In the genomic region with DNA sequence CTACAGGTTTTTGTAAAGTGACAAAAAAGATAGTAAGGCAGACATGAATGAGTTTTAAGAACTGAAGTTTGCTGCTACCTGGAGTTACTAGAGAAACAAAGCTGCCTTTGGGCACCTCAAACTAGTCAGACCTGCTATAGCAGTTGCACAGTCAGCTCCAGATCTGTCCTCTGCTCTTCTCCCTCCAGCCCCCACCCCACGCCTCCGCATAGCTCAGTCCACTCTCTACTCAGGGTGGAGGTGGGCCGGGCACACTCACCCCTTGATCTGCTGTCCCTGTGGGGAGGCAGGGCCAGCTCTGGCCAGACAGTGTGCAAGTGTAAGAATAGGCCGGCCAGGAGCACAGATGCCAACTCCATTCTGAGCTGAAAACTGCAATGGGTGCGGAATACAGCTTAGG, we compare ENCODE assay signal across 9 cellular contexts. TPM values are rescaled to one million over a fixed set of nuclear protein-coding genes. Genes with fewer than 3 reads are reported as not detected.
DNase-seq lines count a peak whose midpoint lies in the region; ATAC-seq, FAIRE-seq and TF ChIP-seq lines count a peak whose summit lies in the region.
"Had no signal": no experiment of that assay in that cellular context is flagged by ENCODE, and none has a peak within 500 bp of the region (broad histone marks: within the 10 kb centered on the region; RNA-seq: fewer than 3 reads in every experiment).

No MANE protein-coding gene starts in this region.

- H4K20me1 ChIP-seq in GM12878 (ENCODE audit: control insufficient read depth, insufficient read depth), result 0 out of 2 replicates have a peak, but pooled peaks cover 4% of the 10 kb centered on the region

- peak overlapping the region; percentile 52 for H3K9ac ChIP-seq in GM12878 (ENCODE audit: control insufficient read depth, insufficient read depth, low read length)
- peak overlapping the region; percentile 53 for H3K9ac ChIP-seq in mesendoderm (ENCODE audit: low read length)

- H4K8ac ChIP-seq in mesendoderm (ENCODE audit: low read depth, low read length), result no peak overlapping the region

- SMC1A ChIA-PET in GM12878 (lab: Charles Lee; ENCODE audit: uncharacterized antibody, unreplicated experiment), result interaction anchor here (0.9 to 33.0 kb wide), 37 partner anchors 9 to 389 kb away, joined by 3 to 945 read pairs (median 4); no protein-coding TSS in a partner anchor

- H3K27me3 Mint-ChIP-seq in activated T-cell treated with anti-CD3 and anti-CD28 coated beads, Interleukin-2, amount 50 U/mL, for 72 hours (ENCODE audit: low read depth), result no peaks in the 10 kb centered on the region

- peak overlapping the region; percentile 72; the same call in 1 of the 2 replicates for H3K4me3 ChIP-seq in GM12878
- no peak overlapping the region for H3K4me3 ChIP-seq in mesendoderm (ENCODE audit: low read length)
- H3K4me3 ChIP-seq in transverse colon, result no peak overlapping the region

- H2BK5ac ChIP-seq in mesendoderm (ENCODE audit: low read length), result no peak overlapping the region

- BruUV-seq in GM12878 (replicated peaks; lab: Mats Ljungman, UMichigan), result no TSS peak

- no peak overlapping the region for H2AFZ ChIP-seq in GM12878 (ENCODE audit: control insufficient read depth, low read depth, low read length)

- no peak overlapping the region for H3K23ac ChIP-seq in mesendoderm (ENCODE audit: low read length)

- 23% methylated on average over 5 of the region's 5 CpGs for WGBS in GM12878 (ENCODE audit: insufficient coverage, insufficient replicate concordance, low lambda C conversion rate, missing lambda C conversion rate)
- no CpG with 5 or more reads among the region's 5 CpGs for WGBS in mesendoderm (ENCODE audit: extremely low coverage, insufficient coverage, low lambda C conversion rate)
- 56 to 100% methylated on average over 1 to 5 of the region's 5 CpGs for WGBS in transverse colon (ENCODE audit: low coverage in 1 of 2), 2 donors

- CTCF ChIA-PET in GM12878 (lab: Yijun Ruan, JAX), result interaction anchor here (0.6 to 14.2 kb wide), 23 partner anchors 13 to 319 kb away, joined by 3 to 154 read pairs (median 10); partner anchors contain the start of gene AFTPH

- TF ChIP-seq CTCF in GM12878 (IDR thresholded peaks at IDR 0.05 in 2 of 3, conservative IDR thresholded peaks at IDR 0.05 in 1 of 3; ENCODE audit: control insufficient read depth in 2 of 3, extremely low read depth in 1 of 3, insufficient read depth in 1 of 3, low read depth in 3 of 3, low read length in 3 of 3) (no peak), transverse colon (IDR thresholded peaks at IDR 0.05) (no peak)

- H3K4me3 Mint-ChIP-seq in activated T-cell treated with anti-CD3 and anti-CD28 coated beads, Interleukin-2, amount 50 U/mL, for 72 hours, result peak overlapping the region; percentile 13 to 75

- no peaks in the 10 kb centered on the region for H3K27me3 ChIP-seq in GM12878 (replicated peaks in 1 of 2; ENCODE audit: control insufficient read depth in 2 of 2, insufficient read depth in 2 of 2, low read length in 1 of 2)
- no peaks in the 10 kb centered on the region for H3K27me3 ChIP-seq in mesendoderm (ENCODE audit: insufficient read depth, low read length, poor library complexity)
- no peaks in the 10 kb centered on the region for H3K27me3 ChIP-seq in transverse colon
- H3K27me3 ChIP-seq: BE2C had no signal

- H3K4me2 ChIP-seq in GM12878 (ENCODE audit: control insufficient read depth, insufficient read depth) (peak overlapping the region; percentile 82), mesendoderm (ENCODE audit: low read length) (no peak overlapping the region)

- no peak for DNase-seq in activated T-cell treated with anti-CD3 and anti-CD28 coated beads, Interleukin-2, amount 50 U/mL, for 72 hours
- no peak for DNase-seq in activated T-cell treated with anti-CD3 and anti-CD28 coated beads, Interleukin-2, amount 50 U/mL, for 48 hours
- DNase-seq in GM12878 (ENCODE audit: low read depth, low spot score) (no peak), mesendoderm (no peak), transverse colon (no peak), iPS-NIHi11 (ENCODE audit: low spot score) (no peak), HPDE6-E6E7 (ENCODE audit: extremely low spot score) (no peak)
- DNase-seq: BE2C had no signal

- H4K5ac ChIP-seq in mesendoderm (ENCODE audit: low read length), result no peak overlapping the region

- H3K27ac ChIP-seq in GM12878 (ENCODE audit: control insufficient read depth, insufficient read depth), result peak overlapping the region; percentile 77
- no peak overlapping the region for H3K27ac ChIP-seq in mesendoderm (ENCODE audit: low read depth, low read length)
- H3K27ac ChIP-seq in transverse colon, result peak overlapping the region; percentile 57 to 100 (median 82)

- H3K27ac Mint-ChIP-seq in activated T-cell treated with anti-CD3 and anti-CD28 coated beads, Interleukin-2, amount 50 U/mL, for 72 hours, result no peak overlapping the region

- H3K79me2 ChIP-seq in GM12878 (ENCODE audit: control insufficient read depth, insufficient read depth, low read length) (peaks cover 98% of the 10 kb centered on the region), mesendoderm (ENCODE audit: control insufficient read depth, insufficient read depth, low read length) (peaks cover 33% of the 10 kb centered on the region)

- in situ Hi-C loops in GM12878 (cut with MboI), result loop anchor here (10.0 kb wide), 1 partner anchor 185 kb away; no protein-coding TSS in a partner anchor
- in situ Hi-C loops in transverse colon (cut with MboI; ENCODE audit: low pct_ligation_motif_present in 1 of 4, low pct_unique_long_range_greater_than_20kb in 1 of 4, low sequenced_read_pairs in 3 of 4), result loop anchor here in 2 of 4 donors (10.0 to 25.0 kb wide), 3 partner anchors 95 to 388 kb away; no protein-coding TSS in a partner anchor

- TF ChIP-seq EP300 in GM12878 (IDR thresholded peaks at IDR 0.05; ENCODE audit: borderline replicate concordance in 1 of 2, control insufficient read depth in 1 of 2, low read depth in 2 of 2, low read length in 2 of 2) (no peak), transverse colon (IDR thresholded peaks at IDR 0.05; ENCODE audit: low read depth) (no peak)

- RAD21 ChIA-PET in GM12878 (lab: Charles Lee; ENCODE audit: unreplicated experiment), result interaction anchor here (0.7 to 15.4 kb wide), 36 partner anchors 11 to 405 kb away, joined by 3 to 514 read pairs (median 6); partner anchors contain the start of gene AFTPH

- no peak for TF ChIP-seq POLR2A in GM12878 (IDR thresholded peaks at IDR 0.05; ENCODE audit: low read depth, low read length)
- no peak for TF ChIP-seq POLR2A in transverse colon (IDR thresholded peaks at IDR 0.05)

- peaks cover 0 to 1% of the 10 kb centered on the region in 2 donors for H3K36me3 Mint-ChIP-seq in activated T-cell treated with anti-CD3 and anti-CD28 coated beads, Interleukin-2, amount 50 U/mL, for 72 hours (ENCODE audit: insufficient read depth in 2 of 2)

- H3K4ac ChIP-seq in mesendoderm (ENCODE audit: low read depth, low read length), result no peak overlapping the region

- TF ChIP-seq RAD21 in GM12878 (IDR thresholded peaks at IDR 0.05; ENCODE audit: insufficient read depth, low read depth, low read length), result no peak

- intact Hi-C loops in GM12878 (cut with micrococcal nuclease; ENCODE audit: unreplicated experiment), result loop anchor here (5.0 kb wide), 3 partner anchors 268 to 393 kb away; partner anchors contain the start of gene SLC1A4
- intact Hi-C loops in transverse colon (cut with DNase I; ENCODE audit: low total_unique reads), result loop anchor here (5.0 kb wide), 2 partner anchors 103 to 338 kb away; partner anchors contain the start of gene SLC1A4

- no peak overlapping the region for H3K18ac ChIP-seq in mesendoderm (ENCODE audit: low read length)

- peak overlapping the region; percentile 28 for H2AK5ac ChIP-seq in mesendoderm (ENCODE audit: low read length)

- no peak overlapping the region for H2BK120ac ChIP-seq in mesendoderm (ENCODE audit: low read depth, low read length)

- no peaks in the 10 kb centered on the region for H3K9me3 ChIP-seq in GM12878 (replicated peaks; ENCODE audit: control insufficient read depth, insufficient read depth, low read length)
- no peaks in the 10 kb centered on the region for H3K9me3 ChIP-seq in transverse colon
- H3K9me3 ChIP-seq: BE2C had no signal

- H2BK15ac ChIP-seq in mesendoderm (replicated peaks; ENCODE audit: low read depth), result no peak overlapping the region

- H3K56ac ChIP-seq in mesendoderm (ENCODE audit: low read length), result peak overlapping the region; percentile 71

- no peaks in the 10 kb centered on the region for H3K9me3 Mint-ChIP-seq in activated T-cell treated with anti-CD3 and anti-CD28 coated beads, Interleukin-2, amount 50 U/mL, for 72 hours

- POLR2A ChIA-PET in GM12878 (lab: Charles Lee), result interaction anchor here (0.5 to 11.4 kb wide), 26 partner anchors 9 to 265 kb away, joined by 3 to 195 read pairs (median 6); no protein-coding TSS in a partner anchor

- peaks cover 77% of the 10 kb centered on the region for H3K4me1 Mint-ChIP-seq in activated T-cell treated with anti-CD3 and anti-CD28 coated beads, Interleukin-2, amount 50 U/mL, for 72 hours (ENCODE audit: low read depth)

- ATAC-seq in activated T-cell treated with anti-CD3 and anti-CD28 coated beads, Interleukin-2, amount 50 U/mL, for 72 hours (replicated peaks in 1 of 2), result no peak
- ATAC-seq in GM12878 (peak; percentile 31), HG02571 (IDR thresholded peaks at IDR 0.05; ENCODE audit: unreplicated experiment) (no peak)

- H3K36me3 ChIP-seq in GM12878 (ENCODE audit: control insufficient read depth in 2 of 2, insufficient read depth in 2 of 2, low read length in 1 of 2) (no peaks in the 10 kb centered on the region), mesendoderm (ENCODE audit: control insufficient read depth, insufficient read depth, low read length) (no peaks in the 10 kb centered on the region), transverse colon (no peaks in the 10 kb centered on the region)
- H3K36me3 ChIP-seq: BE2C had no signal

- peaks cover 14% of the 10 kb centered on the region for H3K4me1 ChIP-seq in GM12878 (ENCODE audit: control insufficient read depth, insufficient read depth, low read length)
- H3K4me1 ChIP-seq in mesendoderm (ENCODE audit: control insufficient read depth, low read depth, low read length), result peaks cover 9% of the 10 kb centered on the region
- H3K4me1 ChIP-seq in transverse colon, result peaks cover 40 to 76% (median 57%) of the 10 kb centered on the region in 4 donors
- H3K4me1 ChIP-seq: BE2C had no signal

- H3K79me1 ChIP-seq in mesendoderm (ENCODE audit: low read length), result peaks cover 9% of the 10 kb centered on the region

- FAIRE-seq in GM12878 (lab: Jason Lieb, UNC), result no peak

RNA-seq across cellular contexts. Expression of gene SERTAD2, which starts 4.1 kb away (rescaled TPM):
- 10 to 100 TPM; 14.6 to 18.5 TPM for total RNA-seq in activated T-cell treated with anti-CD3 and anti-CD28 coated beads, Interleukin-2, amount 50 U/mL, for 72 hours
- total RNA-seq in GM12878 (2013; cell fraction: nucleolus; rRNA removed), result 31.9 and 37.0 TPM in 2 replicates
- 11.5 and 14.4 TPM in 2 replicates for total RNA-seq in GM12878 (2014; rRNA removed)
- total RNA-seq in GM12878 (2014; rRNA removed; fragmentation: Illumina TruSeq; extraction: Trizol), result 12.0 and 12.5 TPM in 2 replicates
- total RNA-seq in GM12878 (2021), result 27.8 and 28.5 TPM in 2 replicates
- polyA plus RNA-seq in GM12878 (2011; ENCODE audit: low read depth), result 27.5 TPM
- polyA plus RNA-seq in GM12878 (2011; rRNA removed), result 22.5 and 23.5 TPM in 2 replicates
- polyA plus RNA-seq in GM12878 (2011; cell fraction: cytosol; rRNA removed), result 27.5 and 27.6 TPM in 2 replicates
- 30.6 and 44.1 TPM in 2 replicates for polyA plus RNA-seq in GM12878 (2011; cell fraction: nucleus; rRNA removed)
- polyA plus RNA-seq in GM12878 (2012), result 19.6 and 29.4 TPM in 2 replicates
- 24.8 and 25.0 TPM in 2 replicates for polyA plus RNA-seq in GM12878 (2014; fragmentation: Illumina TruSeq; extraction: Trizol)
- 1 to 10 TPM; 7.9 TPM for polyA plus RNA-seq in GM12878 (2014; fragmentation: Nextera tagmentation; extraction: Ambion mirVana)
- polyA plus RNA-seq in GM12878 (2014; rRNA removed), result 28.6 and 28.7 TPM in 2 replicates
- polyA plus RNA-seq in GM12878 (2016; fragmentation: Nextera tagmentation; extraction: Ambion mirVana), result 10 to 100 TPM; 19.4 to 20.8 TPM
- polyA minus RNA-seq in GM12878 (2011; rRNA and poly(A)+ RNA removed), result 30.0 and 30.9 TPM in 2 replicates
- 20.3 and 32.3 TPM in 2 replicates for polyA minus RNA-seq in GM12878 (2011; cell fraction: cytosol; rRNA and poly(A)+ RNA removed)
- 59.5 and 130 TPM in 2 replicates for polyA minus RNA-seq in GM12878 (2011; cell fraction: nucleus; rRNA and poly(A)+ RNA removed)
- 9.4 TPM for polyA plus RNA-seq in mesendoderm (2013, experiment 1 of 2)
- 9.0 TPM for polyA plus RNA-seq in mesendoderm (2013, experiment 2 of 2)
- total RNA-seq in transverse colon, result 10 to 100 TPM in 3 of 4 donors, 1 to 10 TPM in 1; 5.4 to 22.1 (median 13.2) TPM
